Comparison of ENCODE assay signal across 21 cellular contexts in genomic region chr7:142110638-142111037, GRCh38. TPM values are rescaled to one million over a fixed set of nuclear protein-coding genes. Genes with fewer than 3 reads are reported as not detected.
"Had no signal": no experiment of that assay in that cellular context is flagged by ENCODE, and none has a peak within 500 bp of the region (broad histone marks: within the 10 kb centered on the region; RNA-seq: fewer than 3 reads in every experiment).

No MANE protein-coding gene starts in this region.

- H3K4me3 ChIP-seq: PC-9 had no signal

- H3K27ac ChIP-seq: KMS-11, PC-9, VCaP had no signal

- H3K4me2 ChIP-seq: KMS-11, PC-9 had no signal

- H3K9ac ChIP-seq: KMS-11 had no signal

- DNase-seq: activated CD4-positive, alpha-beta memory T cell treated with anti-CD3 and anti-CD28 coated beads for 36 hours; activated CD4-positive, alpha-beta T cell treated with anti-CD3 and anti-CD28 coated beads, Interleukin-2, amount 10 ng/mL, durations not matched to agents 7 days and 5 days; activated CD4-positive, CD25-positive, alpha-beta regulatory T cell; activated CD8-positive, alpha-beta memory T cell treated with anti-CD3 and anti-CD28 coated beads for 24 hours; activated effector memory CD4-positive, alpha-beta T cell treated with anti-CD3 and anti-CD28 coated beads, Interleukin-2, amount 50 U/mL, for 16 hours; activated naive CD4-positive, alpha-beta T cell treated with Interleukin-2 at 50 U/mL for 16 hours; activated T-cell treated with anti-CD3 and anti-CD28 coated beads, Interleukin-2, amount 50 U/mL, for 4 hours; NCI-H146; NCI-H187 treated with DMSO at 0.1 percent for 48 hours; NCI-H2081 treated with DMSO at 0.1 percent for 48 hours; NCI-H2171; NCI-H2227 treated with DMSO at 0.1 percent for 48 hours; NCI-H446 treated with DMSO at 0.1 percent for 48 hours; NCI-H524 treated with DMSO at 0.1 percent for 48 hours; NK-92 treated with Interleukin-12 subunit alpha and Interleukin-12 subunit beta, amount 100 ng/mL, for 24 hours; SHP77 treated with DMSO at 0.1 percent for 48 hours; T-cell had no signal

- ATAC-seq: activated T-cell treated with anti-CD3 and anti-CD28 coated beads, Interleukin-2, amount 50 U/mL, for 4 hours; T-cell had no signal

- H2AFZ ChIP-seq: PC-9 had no signal

RNA-seq across cellular contexts. Expression of gene MGAM2, which starts 0.9 kb away (rescaled TPM):
- total RNA-seq: activated CD4-positive, alpha-beta memory T cell treated with anti-CD3 and anti-CD28 coated beads for 36 hours; activated CD4-positive, alpha-beta T cell treated with anti-CD3 and anti-CD28 coated beads, Interleukin-2, amount 10 ng/mL, durations not matched to agents 7 days and 5 days; activated T-cell treated with anti-CD3 and anti-CD28 coated beads, Interleukin-2, amount 50 U/mL, for 4 hours; PC-9; T-cell; T-helper 2 cell treated with Interferon-gamma antibody and Interleukin-4, amounts not matched to agents 100 ng/mL and 5 ng/mL, for 36 hours had no signal
